2 cellular contexts compared by ENCODE assay signal in the genomic region with DNA sequence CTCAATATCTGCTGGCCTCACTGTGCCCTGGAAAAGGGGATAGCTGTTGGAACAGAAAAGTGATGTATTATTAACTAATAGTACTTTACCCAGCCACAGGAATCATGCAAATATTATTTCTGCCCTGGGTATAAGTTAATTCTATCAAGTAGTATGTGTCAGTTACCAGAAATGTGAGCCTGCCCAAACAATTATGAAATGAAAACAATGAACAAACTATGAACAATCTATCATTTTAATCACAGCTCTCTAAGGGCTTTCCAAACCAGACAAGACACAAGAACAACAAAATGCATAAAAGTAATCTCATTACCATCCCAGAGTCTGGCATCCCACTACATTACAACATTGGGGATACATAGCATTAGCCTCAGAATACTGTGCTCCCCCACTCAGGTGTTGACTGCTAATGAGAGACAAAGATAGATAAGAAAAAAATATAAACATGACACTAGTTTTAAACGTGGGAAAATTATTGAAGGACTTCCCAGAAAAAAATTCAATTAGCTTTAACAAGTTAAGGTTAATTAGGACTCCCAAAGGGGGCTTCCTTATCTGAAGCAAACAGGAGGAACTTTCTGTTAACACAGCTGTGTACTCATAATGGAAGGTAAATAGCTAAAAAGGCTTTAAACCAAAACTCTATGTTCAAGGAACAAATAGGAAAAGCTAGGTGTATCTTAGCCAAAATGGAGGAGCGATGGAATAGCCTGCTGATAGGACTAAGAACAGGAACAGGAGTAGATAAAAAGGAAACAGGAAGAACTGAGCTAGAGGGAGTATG.
TF ChIP-seq lines count a peak whose summit lies in the region.

No MANE protein-coding gene starts in this region.

TF ChIP-seq in SK-N-SH treated with all-trans-retinoic acid at 6 μM for 48 hours, 23 proteins besides CTCF, POLR2A, EP300 and RAD21:
- peak; percentile 43 for TF ChIP-seq ISL1 (CRISPR knock-in tag; IDR thresholded peaks at IDR 0.05)
- no peak for TF ChIP-seq ZNF8 (CRISPR knock-in tag; IDR thresholded peaks at IDR 0.05)
- TF ChIP-seq BACH2 (CRISPR knock-in tag; IDR thresholded peaks at IDR 0.05; ENCODE audit: borderline replicate concordance), result no peak
- TF ChIP-seq ESRRG (CRISPR knock-in tag; IDR thresholded peaks at IDR 0.05), result no peak
- no peak for TF ChIP-seq GLIS3 (CRISPR knock-in tag; IDR thresholded peaks at IDR 0.05)
TF ChIP-seq in SK-N-SH treated with all-trans-retinoic acid at 6 μM for 48 hours: peak in this region for 1.

TF ChIP-seq in endothelial cell of umbilical vein, 7 proteins besides CTCF, POLR2A, EP300 and RAD21:
- TF ChIP-seq FOS (IDR thresholded peaks at IDR 0.05; ENCODE audit: borderline replicate concordance, insufficient read depth, low read length) (no peak), GATA2 (IDR thresholded peaks at IDR 0.05; ENCODE audit: insufficient read depth, insufficient read length, low read depth, low read length) (no peak), EZH2 (IDR thresholded peaks at IDR 0.05; ENCODE audit: borderline replicate concordance, low read depth, low read length, severe bottlenecking) (no peak), JUN (IDR thresholded peaks at IDR 0.05; ENCODE audit: borderline replicate concordance, insufficient read depth, insufficient read length, low read depth) (no peak), MYC (IDR thresholded peaks at IDR 0.05; ENCODE audit: low read depth, low read length) (no peak), POLR2AphosphoS5 (IDR thresholded peaks at IDR 0.05; ENCODE audit: insufficient read depth, low read depth, low read length) (no peak)
- TF ChIP-seq, protein P1, sequence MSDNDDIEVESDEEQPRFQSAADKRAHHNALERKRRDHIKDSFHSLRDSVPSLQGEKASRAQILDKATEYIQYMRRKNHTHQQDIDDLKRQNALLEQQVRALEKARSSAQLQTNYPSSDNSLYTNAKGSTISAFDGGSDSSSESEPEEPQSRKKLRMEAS (IDR thresholded peaks at IDR 0.05; ENCODE audit: insufficient read depth, insufficient read length), result no peak
